In the genomic region with DNA sequence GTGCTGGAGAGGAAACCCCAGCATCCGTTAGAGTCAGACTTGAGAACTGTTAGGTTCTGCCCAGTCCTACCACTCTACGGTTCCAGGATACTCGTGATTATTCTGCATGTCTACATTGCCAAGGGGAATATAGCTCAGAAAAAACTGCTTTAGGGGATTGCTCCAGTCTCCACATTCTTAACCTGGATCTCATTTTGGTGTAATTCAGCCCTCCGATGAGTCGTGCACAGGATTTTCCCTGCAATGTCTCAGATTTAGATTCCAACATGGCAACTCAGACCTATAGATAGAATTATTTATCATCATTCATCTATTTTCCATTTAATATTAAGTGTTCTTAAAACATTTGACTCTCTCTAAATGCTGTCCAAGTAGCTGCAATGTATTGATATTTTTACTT, we compare ENCODE assay signal across 19 cellular contexts.
"Had no signal": no experiment of that assay in that cellular context is flagged by ENCODE, and none has a peak within 500 bp of the region (broad histone marks: within the 10 kb centered on the region; RNA-seq: fewer than 3 reads in every experiment).

No MANE protein-coding gene starts in this region.

- ATAC-seq: activated CD4-positive, alpha-beta T cell treated with anti-CD3 and anti-CD28 coated beads for 36 hours; activated naive CD8-positive, alpha-beta T cell treated with anti-CD3 and anti-CD28 coated beads, Interleukin-2, amount 50 U/mL, for 24 hours; activated T-cell treated with anti-CD3 and anti-CD28 coated beads, Interleukin-2, amount 50 U/mL, for 72 hours; heart left ventricle; left lobe of liver; natural killer cell; right cardiac atrium; stimulated activated naive B cell treated with anti-CD40 and anti-IgM and Interleukin-4, amounts not matched to agents 10 μg/mL and 1 μg/mL and 100 μg/mL, for 72 hours had no signal

- H3K27me3 ChIP-seq: heart left ventricle, upper lobe of left lung had no signal

- H3K4me3 ChIP-seq: heart left ventricle, upper lobe of left lung had no signal

- H3K9me3 ChIP-seq: heart left ventricle, upper lobe of left lung had no signal

- DNase-seq: activated CD4-positive, alpha-beta memory T cell treated with anti-CD3 and anti-CD28 coated beads, Interleukin-2, amount 10 ng/mL, durations not matched to agents 7 days and 5 days; activated CD4-positive, alpha-beta T cell treated with anti-CD3 and anti-CD28 coated beads for 36 hours; activated naive CD4-positive, alpha-beta T cell; activated naive CD8-positive, alpha-beta T cell treated with anti-CD3 and anti-CD28 coated beads, Interleukin-2, amount 50 U/mL, for 24 hours; activated T-cell treated with anti-CD3 and anti-CD28 coated beads, Interleukin-2, amount 50 U/mL, for 72 hours; central memory CD4-positive, alpha-beta T cell; cortex of kidney; effector CD8-positive, alpha-beta T cell; foreskin melanocyte; heart left ventricle; natural killer cell; posterior cingulate gyrus; right cardiac atrium; stimulated activated naive B cell treated with anti-CD40 and anti-IgM and Interleukin-4, amounts not matched to agents 10 μg/mL and 1 μg/mL and 100 μg/mL, for 72 hours; substantia nigra; T-helper 1 cell; upper lobe of left lung; WERI-Rb-1 had no signal

- H3K36me3 ChIP-seq: heart left ventricle, upper lobe of left lung, WERI-Rb-1 had no signal

- H3K27ac ChIP-seq: heart left ventricle, upper lobe of left lung, WERI-Rb-1 had no signal

- H3K4me1 ChIP-seq: upper lobe of left lung had no signal
